Comparison of ENCODE assay signal across 1 cellular context in genomic region chr3:81684739-81685395, GRCh38.
TF ChIP-seq lines count a peak whose summit lies in the region.

No MANE protein-coding gene starts in this region.

TF ChIP-seq in GM23338, 12 proteins besides CTCF, POLR2A, EP300 and RAD21 (continued from another document):
- TF ChIP-seq ZNF462 (CRISPR knock-in tag; IDR thresholded peaks at IDR 0.05) (no peak), EZH2phosphoT487 (IDR thresholded peaks at IDR 0.05; ENCODE audit: unreplicated experiment) (no peak)
